In genomic region chr14:103657466-103657865, GRCh38 we compare ENCODE assay signal across 16 cellular contexts. TPM values are rescaled to one million over a fixed set of nuclear protein-coding genes. Genes with fewer than 3 reads are reported as not detected.
A peak's percentile ranks its signal among the peaks of the same experiment; 100 is the strongest.
DNase-seq lines count a peak whose midpoint lies in the region; ATAC-seq, FAIRE-seq and TF ChIP-seq lines count a peak whose summit lies in the region.
"Had no signal": no experiment of that assay in that cellular context is flagged by ENCODE, and none has a peak within 500 bp of the region (broad histone marks: within the 10 kb centered on the region; RNA-seq: fewer than 3 reads in every experiment).

No MANE protein-coding gene starts in this region.

- CTCF ChIA-PET in activated naive CD4-positive, alpha-beta T cell treated with anti-CD3 and anti-CD28 coated beads for 36 hours (lab: Charles Lee) = no interaction called here

- peak overlapping the region; percentile 22 for H3K27ac Mint-ChIP-seq in activated naive CD4-positive, alpha-beta T cell treated with anti-CD3 and anti-CD28 coated beads for 36 hours
- H3K27ac Mint-ChIP-seq: activated naive CD4-positive, alpha-beta T cell treated with anti-CD3 and anti-CD28 coated beads, Interleukin-2, amount 10 ng/mL, durations not matched to agents 7 days and 5 days had no signal

- no peaks in the 10 kb centered on the region for H3K9me3 Mint-ChIP-seq in activated naive CD4-positive, alpha-beta T cell treated with anti-CD3 and anti-CD28 coated beads for 36 hours
- H3K9me3 Mint-ChIP-seq: activated naive CD4-positive, alpha-beta T cell treated with anti-CD3 and anti-CD28 coated beads, Interleukin-2, amount 10 ng/mL, durations not matched to agents 7 days and 5 days had no signal

- H3K4me3 ChIP-seq in right cardiac atrium (ENCODE audit: low read length) (no peak overlapping the region), uterus (no peak overlapping the region)
- H3K4me3 ChIP-seq: coronary artery had no signal

- no peaks in the 10 kb centered on the region for H3K27me3 Mint-ChIP-seq in activated naive CD4-positive, alpha-beta T cell treated with anti-CD3 and anti-CD28 coated beads for 36 hours (ENCODE audit: low read depth)
- H3K27me3 Mint-ChIP-seq: activated naive CD4-positive, alpha-beta T cell treated with anti-CD3 and anti-CD28 coated beads, Interleukin-2, amount 10 ng/mL, durations not matched to agents 7 days and 5 days; T-helper 17 cell had no signal

- FAIRE-seq in GM12892 (lab: Jason Lieb, UNC) = no peak
- FAIRE-seq: A204.1, urothelium cell line had no signal

- TF ChIP-seq POLR2A in uterus (IDR thresholded peaks at IDR 0.05) = no peak
- TF ChIP-seq POLR2A in GM12892 (IDR thresholded peaks at IDR 0.05; ENCODE audit: low read depth, low read length) = no peak

- 69% methylated on average over 13 of the region's 13 CpGs for WGBS in right cardiac atrium

- ATAC-seq in right cardiac atrium = peak; percentile 25 to 52
- ATAC-seq in GM19035 (IDR thresholded peaks at IDR 0.05; ENCODE audit: unreplicated experiment) = no peak
- ATAC-seq: PC-3, T-helper 17 cell had no signal

- H3K4me3 Mint-ChIP-seq in activated naive CD4-positive, alpha-beta T cell treated with anti-CD3 and anti-CD28 coated beads for 36 hours = no peak overlapping the region
- H3K4me3 Mint-ChIP-seq: activated naive CD4-positive, alpha-beta T cell treated with anti-CD3 and anti-CD28 coated beads, Interleukin-2, amount 10 ng/mL, durations not matched to agents 7 days and 5 days; T-helper 17 cell had no signal

- DNase-seq in activated naive CD4-positive, alpha-beta T cell treated with anti-CD3 and anti-CD28 coated beads for 36 hours = no peak
- DNase-seq in activated naive CD4-positive, alpha-beta T cell (lab: John Stamatoyannopoulos, UW) = no peak
- DNase-seq in right cardiac atrium (peak in 1 of 3 donors; percentile 28), uterus (peak; percentile 40 to 63), GM12892 (ENCODE audit: insufficient read length) (no peak)
- DNase-seq in stimulated activated CD4-positive, alpha-beta T cell treated with anti-CD3 and anti-CD28 coated beads, Interleukin-15, amount 100 ng/mL, for 24 hours = no peak
- DNase-seq: activated CD4-positive, alpha-beta T cell treated with anti-CD3 and anti-CD28 coated beads, Interleukin-2, amount 50 U/mL, for 48 hours; activated naive CD4-positive, alpha-beta T cell treated with anti-CD3 and anti-CD28 coated beads, Interleukin-2, amount 10 ng/mL, durations not matched to agents 7 days and 5 days; H7; PC-3; T-helper 17 cell had no signal

- intact Hi-C loops in activated naive CD4-positive, alpha-beta T cell treated with anti-CD3 and anti-CD28 coated beads for 36 hours (cut with micrococcal nuclease) = no loop called here
- intact Hi-C loops in right cardiac atrium (cut with DNase I) = no loop called here
- intact Hi-C loops in uterus (cut with DNase I; ENCODE audit: low total_unique reads) = no loop called here

- peaks cover 26% of the 10 kb centered on the region for H3K36me3 Mint-ChIP-seq in activated naive CD4-positive, alpha-beta T cell treated with anti-CD3 and anti-CD28 coated beads for 36 hours (ENCODE audit: low read depth)

- TF ChIP-seq CTCF in uterus (IDR thresholded peaks at IDR 0.05) = no peak

- H3K4me1 Mint-ChIP-seq in activated naive CD4-positive, alpha-beta T cell treated with anti-CD3 and anti-CD28 coated beads for 36 hours (ENCODE audit: low read depth) = peaks cover 3% of the 10 kb centered on the region

- H3K4me1 ChIP-seq in right cardiac atrium (ENCODE audit: control insufficient read depth, insufficient read depth, low read length) (peaks cover 6% of the 10 kb centered on the region), uterus (peaks cover 7 to 10% of the 10 kb centered on the region in 2 donors)

- H3K9me3 ChIP-seq in right cardiac atrium (ENCODE audit: control insufficient read depth, low read length) (no peaks in the 10 kb centered on the region), uterus (no peaks in the 10 kb centered on the region)

- H3K27me3 ChIP-seq in right cardiac atrium (ENCODE audit: control insufficient read depth, insufficient read depth) (no peaks in the 10 kb centered on the region), uterus (no peaks in the 10 kb centered on the region)

- no peaks in the 10 kb centered on the region for H3K36me3 ChIP-seq in uterus

- H3K27ac ChIP-seq in cingulate gyrus (ENCODE audit: low read depth, low read length) (peak overlapping the region; percentile 19), right cardiac atrium (ENCODE audit: low read length) (no peak overlapping the region), uterus (peak overlapping the region; percentile 62 to 64)

RNA-seq across cellular contexts. Expression of gene KLC1, which starts 28.5 kb away (rescaled TPM):
- 100 to 1,000 TPM in 1 of 2 experiments, 10 to 100 TPM in 1; 94.8 to 101 TPM for total RNA-seq in activated naive CD4-positive, alpha-beta T cell treated with anti-CD3 and anti-CD28 coated beads for 36 hours
- 100 to 1,000 TPM; 110 to 137 (median 129) TPM for total RNA-seq in right cardiac atrium
- 112 TPM for polyA plus RNA-seq in right cardiac atrium
- 100 to 1,000 TPM; 130 to 459 (median 285) TPM for total RNA-seq in uterus
- 53.2 TPM for polyA plus RNA-seq in GM12892 (2012; ENCODE audit: missing spikeins)

RNA-seq across cellular contexts. Expression of gene XRCC3, which starts 57.8 kb away (rescaled TPM):
- total RNA-seq in activated naive CD4-positive, alpha-beta T cell treated with anti-CD3 and anti-CD28 coated beads for 36 hours = 10 to 100 TPM; 49.0 to 50.4 TPM
- 1 to 10 TPM; 2.1 to 5.6 (median 2.4) TPM for total RNA-seq in right cardiac atrium
- polyA plus RNA-seq in right cardiac atrium = 2.2 TPM
- 10 to 100 TPM in 1 of 4 donors, 1 to 10 TPM in 2, under 1 TPM in 1; 0.59 to 14.4 (median 5.2) TPM for total RNA-seq in uterus
- polyA plus RNA-seq in GM12892 (2012; ENCODE audit: missing spikeins) = 18.3 TPM

RNA-seq across cellular contexts. Expression of gene ZFYVE21, which starts 58.1 kb away (rescaled TPM):
- total RNA-seq in activated naive CD4-positive, alpha-beta T cell treated with anti-CD3 and anti-CD28 coated beads for 36 hours = 10 to 100 TPM in 1 of 2 experiments, 1 to 10 TPM in 1; 9.1 to 10.4 TPM
- 10 to 100 TPM; 42.0 to 61.0 (median 52.4) TPM for total RNA-seq in right cardiac atrium
- polyA plus RNA-seq in right cardiac atrium = 66.8 TPM
- total RNA-seq in uterus = 100 to 1,000 TPM in 2 of 4 donors, 10 to 100 TPM in 2; 73.2 to 276 (median 103) TPM
- 14.1 TPM for polyA plus RNA-seq in GM12892 (2012; ENCODE audit: missing spikeins)

Comparison
In these comparisons a context has a peak if more than half of its experiments do, and no peak if none do; other contexts are left out.
1. DNase-seq: peak in uterus (2 of 2); none in activated naive CD4-positive, alpha-beta T cell treated with anti-CD3 and anti-CD28 coated beads for 36 hours (single experiment), activated naive CD4-positive, alpha-beta T cell (0 of 4), GM12892 (single experiment) and stimulated activated CD4-positive, alpha-beta T cell treated with anti-CD3 and anti-CD28 coated beads, Interleukin-15, amount 100 ng/mL, for 24 hours (single experiment).